ENCODE assay signal across 1 cellular context in the genomic region with DNA sequence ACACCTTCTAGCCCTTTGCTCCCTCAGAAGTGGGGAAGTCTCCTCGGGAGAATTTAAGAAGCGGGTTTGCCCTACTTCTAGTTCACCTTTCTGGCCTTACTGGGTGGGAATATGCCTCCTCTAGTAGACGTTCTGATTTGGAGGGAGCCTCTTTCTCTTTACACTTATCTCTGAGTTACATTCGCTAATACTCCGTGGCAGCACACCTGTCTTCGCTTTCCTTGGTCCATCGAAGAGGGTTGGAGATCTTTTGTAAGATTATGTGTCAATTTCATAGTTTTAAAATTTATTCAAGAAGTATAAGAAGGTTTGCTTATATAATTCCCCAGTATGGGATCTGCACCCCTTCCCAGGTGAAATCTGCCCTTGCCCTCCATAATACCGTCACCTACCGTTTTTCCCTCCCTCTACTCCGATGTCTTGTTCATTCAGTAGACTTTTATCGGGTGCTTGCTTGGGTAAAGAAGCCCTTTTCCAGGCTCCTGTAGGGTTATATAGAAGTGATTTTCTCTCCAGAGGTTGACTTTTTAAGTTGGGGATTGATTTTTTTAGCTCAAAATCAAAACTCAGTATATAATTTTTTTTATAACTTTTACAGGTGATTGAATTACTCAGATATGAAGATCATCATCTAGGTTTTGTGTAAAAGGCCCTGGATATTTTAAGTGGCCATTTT.
TF ChIP-seq lines count a peak whose summit lies in the region.

No MANE protein-coding gene starts in this region.

TF ChIP-seq in GM23338, 12 proteins besides CTCF, POLR2A, EP300 and RAD21:
- TF ChIP-seq, protein P1, sequence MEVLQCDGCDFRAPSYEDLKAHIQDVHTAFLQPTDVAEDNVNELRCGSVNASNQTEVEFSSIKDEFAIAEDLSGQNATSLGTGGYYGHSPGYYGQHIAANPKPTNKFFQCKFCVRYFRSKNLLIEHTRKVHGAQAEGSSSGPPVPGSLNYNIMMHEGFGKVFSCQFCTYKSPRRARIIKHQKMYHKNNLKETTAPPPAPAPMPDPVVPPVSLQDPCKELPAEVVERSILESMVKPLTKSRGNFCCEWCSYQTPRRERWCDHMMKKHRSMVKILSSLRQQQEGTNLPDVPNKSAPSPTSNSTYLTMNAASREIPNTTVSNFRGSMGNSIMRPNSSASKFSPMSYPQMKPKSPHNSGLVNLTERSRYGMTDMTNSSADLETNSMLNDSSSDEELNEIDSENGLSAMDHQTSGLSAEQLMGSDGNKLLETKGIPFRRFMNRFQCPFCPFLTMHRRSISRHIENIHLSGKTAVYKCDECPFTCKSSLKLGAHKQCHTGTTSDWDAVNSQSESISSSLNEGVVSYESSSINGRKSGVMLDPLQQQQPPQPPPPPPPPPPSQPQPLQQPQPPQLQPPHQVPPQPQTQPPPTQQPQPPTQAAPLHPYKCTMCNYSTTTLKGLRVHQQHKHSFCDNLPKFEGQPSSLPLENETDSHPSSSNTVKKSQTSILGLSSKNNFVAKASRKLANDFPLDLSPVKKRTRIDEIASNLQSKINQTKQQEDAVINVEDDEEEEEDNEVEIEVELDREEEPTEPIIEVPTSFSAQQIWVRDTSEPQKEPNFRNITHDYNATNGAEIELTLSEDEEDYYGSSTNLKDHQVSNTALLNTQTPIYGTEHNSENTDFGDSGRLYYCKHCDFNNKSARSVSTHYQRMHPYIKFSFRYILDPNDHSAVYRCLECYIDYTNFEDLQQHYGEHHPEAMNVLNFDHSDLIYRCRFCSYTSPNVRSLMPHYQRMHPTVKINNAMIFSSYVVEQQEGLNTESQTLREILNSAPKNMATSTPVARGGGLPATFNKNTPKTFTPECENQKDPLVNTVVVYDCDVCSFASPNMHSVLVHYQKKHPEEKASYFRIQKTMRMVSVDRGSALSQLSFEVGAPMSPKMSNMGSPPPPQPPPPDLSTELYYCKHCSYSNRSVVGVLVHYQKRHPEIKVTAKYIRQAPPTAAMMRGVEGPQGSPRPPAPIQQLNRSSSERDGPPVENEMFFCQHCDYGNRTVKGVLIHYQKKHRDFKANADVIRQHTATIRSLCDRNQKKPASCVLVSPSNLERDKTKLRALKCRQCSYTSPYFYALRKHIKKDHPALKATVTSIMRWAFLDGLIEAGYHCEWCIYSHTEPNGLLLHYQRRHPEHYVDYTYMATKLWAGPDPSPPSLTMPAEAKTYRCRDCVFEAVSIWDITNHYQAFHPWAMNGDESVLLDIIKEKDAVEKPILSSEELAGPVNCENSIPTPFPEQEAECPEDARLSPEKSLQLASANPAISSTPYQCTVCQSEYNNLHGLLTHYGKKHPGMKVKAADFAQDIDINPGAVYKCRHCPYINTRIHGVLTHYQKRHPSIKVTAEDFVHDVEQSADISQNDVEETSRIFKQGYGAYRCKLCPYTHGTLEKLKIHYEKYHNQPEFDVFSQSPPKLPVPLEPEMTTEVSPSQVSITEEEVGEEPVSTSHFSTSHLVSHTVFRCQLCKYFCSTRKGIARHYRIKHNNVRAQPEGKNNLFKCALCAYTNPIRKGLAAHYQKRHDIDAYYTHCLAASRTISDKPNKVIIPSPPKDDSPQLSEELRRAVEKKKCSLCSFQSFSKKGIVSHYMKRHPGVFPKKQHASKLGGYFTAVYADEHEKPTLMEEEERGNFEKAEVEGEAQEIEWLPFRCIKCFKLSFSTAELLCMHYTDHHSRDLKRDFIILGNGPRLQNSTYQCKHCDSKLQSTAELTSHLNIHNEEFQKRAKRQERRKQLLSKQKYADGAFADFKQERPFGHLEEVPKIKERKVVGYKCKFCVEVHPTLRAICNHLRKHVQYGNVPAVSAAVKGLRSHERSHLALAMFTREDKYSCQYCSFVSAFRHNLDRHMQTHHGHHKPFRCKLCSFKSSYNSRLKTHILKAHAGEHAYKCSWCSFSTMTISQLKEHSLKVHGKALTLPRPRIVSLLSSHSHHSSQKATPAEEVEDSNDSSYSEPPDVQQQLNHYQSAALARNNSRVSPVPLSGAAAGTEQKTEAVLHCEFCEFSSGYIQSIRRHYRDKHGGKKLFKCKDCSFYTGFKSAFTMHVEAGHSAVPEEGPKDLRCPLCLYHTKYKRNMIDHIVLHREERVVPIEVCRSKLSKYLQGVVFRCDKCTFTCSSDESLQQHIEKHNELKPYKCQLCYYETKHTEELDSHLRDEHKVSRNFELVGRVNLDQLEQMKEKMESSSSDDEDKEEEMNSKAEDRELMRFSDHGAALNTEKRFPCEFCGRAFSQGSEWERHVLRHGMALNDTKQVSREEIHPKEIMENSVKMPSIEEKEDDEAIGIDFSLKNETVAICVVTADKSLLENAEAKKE (CRISPR knock-in tag; IDR thresholded peaks at IDR 0.05), result no peak
- TF ChIP-seq JUNB (IDR thresholded peaks at IDR 0.05; ENCODE audit: unreplicated experiment) (no peak), EZH2 (IDR thresholded peaks at IDR 0.05; ENCODE audit: low read depth, unreplicated experiment) (no peak), ZNF114 (CRISPR knock-in tag; IDR thresholded peaks at IDR 0.05) (no peak), POLR2AphosphoS5 (IDR thresholded peaks at IDR 0.05; ENCODE audit: low read depth) (no peak), ZNF331 (CRISPR knock-in tag; IDR thresholded peaks at IDR 0.05; ENCODE audit: low read depth) (no peak), CREB1 (CRISPR knock-in tag; IDR thresholded peaks at IDR 0.05; ENCODE audit: low read depth) (no peak), STAT1 (IDR thresholded peaks at IDR 0.05; ENCODE audit: unreplicated experiment) (no peak), NANOG (IDR thresholded peaks at IDR 0.05; ENCODE audit: borderline replicate concordance) (no peak), EZH2phosphoT487 (IDR thresholded peaks at IDR 0.05; ENCODE audit: unreplicated experiment) (no peak)
- TF ChIP-seq, protein P2, sequence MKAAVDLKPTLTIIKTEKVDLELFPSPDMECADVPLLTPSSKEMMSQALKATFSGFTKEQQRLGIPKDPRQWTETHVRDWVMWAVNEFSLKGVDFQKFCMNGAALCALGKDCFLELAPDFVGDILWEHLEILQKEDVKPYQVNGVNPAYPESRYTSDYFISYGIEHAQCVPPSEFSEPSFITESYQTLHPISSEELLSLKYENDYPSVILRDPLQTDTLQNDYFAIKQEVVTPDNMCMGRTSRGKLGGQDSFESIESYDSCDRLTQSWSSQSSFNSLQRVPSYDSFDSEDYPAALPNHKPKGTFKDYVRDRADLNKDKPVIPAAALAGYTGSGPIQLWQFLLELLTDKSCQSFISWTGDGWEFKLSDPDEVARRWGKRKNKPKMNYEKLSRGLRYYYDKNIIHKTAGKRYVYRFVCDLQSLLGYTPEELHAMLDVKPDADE (IDR thresholded peaks at IDR 0.05), result no peak
- TF ChIP-seq, protein P3, sequence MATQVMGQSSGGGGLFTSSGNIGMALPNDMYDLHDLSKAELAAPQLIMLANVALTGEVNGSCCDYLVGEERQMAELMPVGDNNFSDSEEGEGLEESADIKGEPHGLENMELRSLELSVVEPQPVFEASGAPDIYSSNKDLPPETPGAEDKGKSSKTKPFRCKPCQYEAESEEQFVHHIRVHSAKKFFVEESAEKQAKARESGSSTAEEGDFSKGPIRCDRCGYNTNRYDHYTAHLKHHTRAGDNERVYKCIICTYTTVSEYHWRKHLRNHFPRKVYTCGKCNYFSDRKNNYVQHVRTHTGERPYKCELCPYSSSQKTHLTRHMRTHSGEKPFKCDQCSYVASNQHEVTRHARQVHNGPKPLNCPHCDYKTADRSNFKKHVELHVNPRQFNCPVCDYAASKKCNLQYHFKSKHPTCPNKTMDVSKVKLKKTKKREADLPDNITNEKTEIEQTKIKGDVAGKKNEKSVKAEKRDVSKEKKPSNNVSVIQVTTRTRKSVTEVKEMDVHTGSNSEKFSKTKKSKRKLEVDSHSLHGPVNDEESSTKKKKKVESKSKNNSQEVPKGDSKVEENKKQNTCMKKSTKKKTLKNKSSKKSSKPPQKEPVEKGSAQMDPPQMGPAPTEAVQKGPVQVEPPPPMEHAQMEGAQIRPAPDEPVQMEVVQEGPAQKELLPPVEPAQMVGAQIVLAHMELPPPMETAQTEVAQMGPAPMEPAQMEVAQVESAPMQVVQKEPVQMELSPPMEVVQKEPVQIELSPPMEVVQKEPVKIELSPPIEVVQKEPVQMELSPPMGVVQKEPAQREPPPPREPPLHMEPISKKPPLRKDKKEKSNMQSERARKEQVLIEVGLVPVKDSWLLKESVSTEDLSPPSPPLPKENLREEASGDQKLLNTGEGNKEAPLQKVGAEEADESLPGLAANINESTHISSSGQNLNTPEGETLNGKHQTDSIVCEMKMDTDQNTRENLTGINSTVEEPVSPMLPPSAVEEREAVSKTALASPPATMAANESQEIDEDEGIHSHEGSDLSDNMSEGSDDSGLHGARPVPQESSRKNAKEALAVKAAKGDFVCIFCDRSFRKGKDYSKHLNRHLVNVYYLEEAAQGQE (IDR thresholded peaks at IDR 0.05; ENCODE audit: unreplicated experiment), result no peak
